In the genomic region with DNA sequence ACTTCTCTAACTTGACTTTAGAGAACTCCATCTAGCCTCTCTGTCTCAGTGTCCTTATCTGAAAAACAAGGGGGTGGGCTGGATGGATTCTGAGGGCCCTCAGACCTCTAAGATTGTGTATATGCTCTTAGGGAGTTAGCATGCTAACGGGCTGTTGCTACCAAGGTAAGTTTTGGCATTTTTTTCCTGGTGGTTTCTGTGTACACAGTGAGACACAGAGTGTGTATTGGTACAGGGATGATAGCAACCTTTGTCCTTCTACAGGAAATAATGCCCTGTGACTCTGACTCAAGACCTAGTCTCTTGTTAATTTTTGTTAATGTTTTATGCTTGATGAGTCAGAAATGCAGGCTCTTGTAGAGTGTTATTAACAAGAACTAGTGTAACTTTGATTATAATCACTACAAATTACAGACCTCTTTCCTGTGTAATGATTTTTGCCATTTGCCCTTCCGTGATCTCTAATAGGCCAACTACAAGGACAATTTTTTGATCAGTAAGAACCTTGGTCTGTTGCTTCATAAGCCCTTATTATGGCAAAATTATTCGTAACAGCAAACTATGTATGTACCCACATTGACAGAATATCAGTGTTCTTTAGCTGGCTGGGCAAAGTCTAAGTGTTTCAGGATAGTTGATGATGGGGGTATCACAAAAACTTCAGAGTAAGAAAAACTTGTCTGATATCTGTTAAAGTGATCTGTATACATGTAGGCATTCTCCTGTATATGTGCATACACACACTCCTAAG, we compare ENCODE assay signal across 8 cellular contexts.
DNase-seq lines count a peak whose midpoint lies in the region; ATAC-seq and TF ChIP-seq lines count a peak whose summit lies in the region.

No MANE protein-coding gene starts in this region.

- WGBS in transverse colon (ENCODE audit: low coverage in 1 of 2), 2 donors = 42 to 53% methylated on average over 2 to 3 of the region's 3 CpGs

- H3K4me3 ChIP-seq in transverse colon (no peak overlapping the region), H7 (ENCODE audit: insufficient read depth, low read depth, low read length) (no peak overlapping the region)

- no peaks in the 10 kb centered on the region for H3K9me3 Mint-ChIP-seq in activated CD4-positive, alpha-beta T cell treated with anti-CD3 and anti-CD28 coated beads for 36 hours (ENCODE audit: low read depth)
- peaks cover 3% of the 10 kb centered on the region for H3K9me3 Mint-ChIP-seq in activated CD4-positive, alpha-beta T cell treated with anti-CD3 and anti-CD28 coated beads, Interleukin-2, amount 10 ng/mL, durations not matched to agents 24 days and 14 days
- H3K9me3 Mint-ChIP-seq in activated naive CD4-positive, alpha-beta T cell treated with anti-CD3 and anti-CD28 coated beads, Interleukin-2, amount 10 ng/mL, durations not matched to agents 7 days and 5 days = peaks cover 1% of the 10 kb centered on the region

- peaks cover 14% of the 10 kb centered on the region for H3K4me1 Mint-ChIP-seq in activated CD4-positive, alpha-beta T cell treated with anti-CD3 and anti-CD28 coated beads for 36 hours
- peaks cover 18% of the 10 kb centered on the region for H3K4me1 Mint-ChIP-seq in activated CD4-positive, alpha-beta T cell treated with anti-CD3 and anti-CD28 coated beads, Interleukin-2, amount 10 ng/mL, durations not matched to agents 24 days and 14 days
- H3K4me1 Mint-ChIP-seq in activated naive CD4-positive, alpha-beta T cell treated with anti-CD3 and anti-CD28 coated beads, Interleukin-2, amount 10 ng/mL, durations not matched to agents 7 days and 5 days = peaks cover 12% of the 10 kb centered on the region

- CTCF ChIA-PET in activated CD4-positive, alpha-beta T cell treated with anti-CD3 and anti-CD28 coated beads for 36 hours (lab: Charles Lee) = interaction anchor here (0.6 kb wide), 1 partner anchor 1020 kb away, joined by 3 read pairs; no protein-coding TSS in a partner anchor
- CTCF ChIA-PET in activated naive CD4-positive, alpha-beta T cell treated with anti-CD3 and anti-CD28 coated beads, Interleukin-2, amount 10 ng/mL, durations not matched to agents 7 days and 5 days (lab: Charles Lee) = no interaction called here

- H3K27ac Mint-ChIP-seq in activated CD4-positive, alpha-beta T cell treated with anti-CD3 and anti-CD28 coated beads for 36 hours = no peak overlapping the region
- no peak overlapping the region for H3K27ac Mint-ChIP-seq in activated CD4-positive, alpha-beta T cell treated with anti-CD3 and anti-CD28 coated beads, Interleukin-2, amount 10 ng/mL, durations not matched to agents 24 days and 14 days
- H3K27ac Mint-ChIP-seq in activated naive CD4-positive, alpha-beta T cell treated with anti-CD3 and anti-CD28 coated beads, Interleukin-2, amount 10 ng/mL, durations not matched to agents 7 days and 5 days = no peak overlapping the region

- H3K9me3 ChIP-seq in transverse colon = no peaks in the 10 kb centered on the region

- ATAC-seq in activated CD4-positive, alpha-beta T cell treated with anti-CD3 and anti-CD28 coated beads for 36 hours = peak; percentile 64
- ATAC-seq in HG03558 (IDR thresholded peaks at IDR 0.05; ENCODE audit: extremely low read depth, unreplicated experiment) (peak; percentile 36), esophagus mucosa (peak; percentile 99)

- no peaks in the 10 kb centered on the region for H3K36me3 ChIP-seq in transverse colon
- no peaks in the 10 kb centered on the region for H3K36me3 ChIP-seq in H7 (replicated peaks; ENCODE audit: control insufficient read depth, insufficient read depth, low read length)

- DNase-seq in activated CD4-positive, alpha-beta T cell treated with anti-CD3 and anti-CD28 coated beads for 36 hours = no peak
- no peak for DNase-seq in activated CD4-positive, alpha-beta T cell treated with anti-CD3 and anti-CD28 coated beads, Interleukin-2, amount 10 ng/mL, durations not matched to agents 24 days and 14 days
- DNase-seq in transverse colon (no peak), H7 (no peak), COR-L47 (lab: John Stamatoyannopoulos, UW) (no peak)
- DNase-seq in activated naive CD4-positive, alpha-beta T cell treated with anti-CD3 and anti-CD28 coated beads, Interleukin-2, amount 10 ng/mL, durations not matched to agents 7 days and 5 days = no peak

- POLR2A ChIA-PET in activated CD4-positive, alpha-beta T cell treated with anti-CD3 and anti-CD28 coated beads for 36 hours (lab: Charles Lee) = no interaction called here

- no peaks in the 10 kb centered on the region for H3K36me3 Mint-ChIP-seq in activated CD4-positive, alpha-beta T cell treated with anti-CD3 and anti-CD28 coated beads for 36 hours (ENCODE audit: low read depth)
- H3K36me3 Mint-ChIP-seq in activated CD4-positive, alpha-beta T cell treated with anti-CD3 and anti-CD28 coated beads, Interleukin-2, amount 10 ng/mL, durations not matched to agents 24 days and 14 days (ENCODE audit: low read depth) = peaks cover 3% of the 10 kb centered on the region
- H3K36me3 Mint-ChIP-seq in activated naive CD4-positive, alpha-beta T cell treated with anti-CD3 and anti-CD28 coated beads, Interleukin-2, amount 10 ng/mL, durations not matched to agents 7 days and 5 days = no peaks in the 10 kb centered on the region

- in situ Hi-C loops in transverse colon (cut with MboI; ENCODE audit: low pct_ligation_motif_present in 1 of 4, low pct_unique_long_range_greater_than_20kb in 1 of 4, low sequenced_read_pairs in 3 of 4) = no loop called here

- intact Hi-C loops in activated CD4-positive, alpha-beta T cell treated with anti-CD3 and anti-CD28 coated beads for 36 hours (cut with DNase I, micrococcal nuclease) = no loop called here
- intact Hi-C loops in activated CD4-positive, alpha-beta T cell treated with anti-CD3 and anti-CD28 coated beads, Interleukin-2, amount 10 ng/mL, durations not matched to agents 24 days and 14 days (cut with micrococcal nuclease) = no loop called here
- intact Hi-C loops in transverse colon (cut with DNase I; ENCODE audit: low total_unique reads) = no loop called here

- H3K4me1 ChIP-seq in transverse colon = peaks cover 31 to 68% (median 45%) of the 10 kb centered on the region in 4 donors

- TF ChIP-seq POLR2A in transverse colon (IDR thresholded peaks at IDR 0.05) = no peak

- no peak for TF ChIP-seq CTCF in transverse colon (IDR thresholded peaks at IDR 0.05)

- H3K4me3 Mint-ChIP-seq in activated CD4-positive, alpha-beta T cell treated with anti-CD3 and anti-CD28 coated beads for 36 hours = no peak overlapping the region
- no peak overlapping the region for H3K4me3 Mint-ChIP-seq in activated CD4-positive, alpha-beta T cell treated with anti-CD3 and anti-CD28 coated beads, Interleukin-2, amount 10 ng/mL, durations not matched to agents 24 days and 14 days
- H3K4me3 Mint-ChIP-seq in activated naive CD4-positive, alpha-beta T cell treated with anti-CD3 and anti-CD28 coated beads, Interleukin-2, amount 10 ng/mL, durations not matched to agents 7 days and 5 days = no peak overlapping the region

- TF ChIP-seq EP300 in transverse colon (IDR thresholded peaks at IDR 0.05; ENCODE audit: low read depth) = no peak

- no peaks in the 10 kb centered on the region for H3K27me3 Mint-ChIP-seq in activated CD4-positive, alpha-beta T cell treated with anti-CD3 and anti-CD28 coated beads for 36 hours
- peaks cover 1% of the 10 kb centered on the region for H3K27me3 Mint-ChIP-seq in activated CD4-positive, alpha-beta T cell treated with anti-CD3 and anti-CD28 coated beads, Interleukin-2, amount 10 ng/mL, durations not matched to agents 24 days and 14 days
- H3K27me3 Mint-ChIP-seq in activated naive CD4-positive, alpha-beta T cell treated with anti-CD3 and anti-CD28 coated beads, Interleukin-2, amount 10 ng/mL, durations not matched to agents 7 days and 5 days = peaks cover 9% of the 10 kb centered on the region

- peak overlapping the region; percentile 71 to 76 (median 75) for H3K27ac ChIP-seq in transverse colon

- H3K27me3 ChIP-seq in transverse colon = no peaks in the 10 kb centered on the region
- H3K27me3 ChIP-seq in H7 (ENCODE audit: control insufficient read depth, insufficient read depth, low read length) = no peaks in the 10 kb centered on the region

Comparison
In these comparisons a context has a peak if more than half of its experiments do, and no peak if none do; other contexts are left out.
1. ATAC-seq: peak in every context shown above with its lines; median percentile 99 in esophagus mucosa; 64 in activated CD4-positive, alpha-beta T cell treated with anti-CD3 and anti-CD28 coated beads for 36 hours; 36 in HG03558.